ENCODE assay signal across 2 cellular contexts in genomic region chr3:74599564-74599963, GRCh38.
TF ChIP-seq lines count a peak whose summit lies in the region.

No MANE protein-coding gene starts in this region.

TF ChIP-seq in liver, 16 proteins besides CTCF, POLR2A, EP300 and RAD21 (continued from another document):
- TF ChIP-seq ZBTB33 (IDR thresholded peaks at IDR 0.05) (no peak), MAX (IDR thresholded peaks at IDR 0.05) (no peak), RXRA (IDR thresholded peaks at IDR 0.05) (peak in 1 of 2 donors; percentile 57)

TF ChIP-seq in HepG2, 621 proteins besides CTCF, POLR2A, EP300 and RAD21 (continued from another document):
- TF ChIP-seq ZSCAN9 (CRISPR knock-in tag; IDR thresholded peaks at IDR 0.05; ENCODE audit: borderline replicate concordance) (no peak), U2AF2 (IDR thresholded peaks at IDR 0.05; ENCODE audit: low read depth, low read length) (no peak), GFI1 (CRISPR knock-in tag; IDR thresholded peaks at IDR 0.05; ENCODE audit: borderline replicate concordance) (no peak), ZNF569 (CRISPR knock-in tag; IDR thresholded peaks at IDR 0.05; ENCODE audit: borderline replicate concordance) (no peak), ZNF230 (CRISPR knock-in tag; IDR thresholded peaks at IDR 0.05) (no peak)
